2 cellular contexts compared by ENCODE assay signal in the genomic region with DNA sequence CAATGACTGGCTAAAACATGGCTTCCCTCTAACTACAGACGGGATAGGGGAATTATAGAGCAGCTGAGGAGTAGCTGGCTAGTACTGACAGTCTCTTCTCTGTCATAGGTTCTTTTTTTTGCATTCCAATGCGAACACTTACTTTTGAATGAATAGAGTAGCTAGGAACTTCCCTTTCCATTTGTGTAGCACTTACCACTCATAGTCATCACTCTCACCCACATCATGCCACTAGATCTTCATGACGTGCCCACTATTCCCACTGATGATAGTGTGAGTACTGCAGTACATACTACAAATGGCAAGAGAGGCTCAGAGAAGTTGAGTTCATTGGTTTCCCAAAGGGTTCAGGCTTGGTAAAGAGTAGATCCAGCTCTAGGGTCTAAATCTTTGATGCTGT.
TF ChIP-seq lines count a peak whose summit lies in the region.

No MANE protein-coding gene starts in this region.

TF ChIP-seq in H1, 55 proteins besides CTCF, POLR2A, EP300 and RAD21:
- no peak for TF ChIP-seq CEBPB (IDR thresholded peaks at IDR 0.05; ENCODE audit: low read depth, low read length)
- no peak for TF ChIP-seq CHD2 (IDR thresholded peaks at IDR 0.05; ENCODE audit: low read length)
- TF ChIP-seq JUND (IDR thresholded peaks at IDR 0.05; ENCODE audit: low read length) = no peak
- no peak for TF ChIP-seq TBP (IDR thresholded peaks at IDR 0.05; ENCODE audit: low read depth, low read length)
- no peak for TF ChIP-seq NANOG (IDR thresholded peaks at IDR 0.05; ENCODE audit: insufficient read depth, low read depth, low read length, poor library complexity, severe bottlenecking)
- TF ChIP-seq TEAD4 (IDR thresholded peaks at IDR 0.05; ENCODE audit: low read depth, low read length) = no peak
- no peak for TF ChIP-seq CTBP2 (IDR thresholded peaks at IDR 0.05; ENCODE audit: borderline replicate concordance, insufficient read depth, insufficient read length, low read length)
- no peak for TF ChIP-seq HDAC6 (IDR thresholded peaks at IDR 0.05; ENCODE audit: low read depth, low read length)
- no peak for TF ChIP-seq PHF8 (conservative IDR thresholded peaks at IDR 0.05; ENCODE audit: low read depth, low read length)
- TF ChIP-seq RNF2 (IDR thresholded peaks at IDR 0.05; ENCODE audit: borderline replicate concordance, low read depth, low read length, missing control alignments, poor library complexity, severe bottlenecking) = no peak
- TF ChIP-seq RXRA (IDR thresholded peaks at IDR 0.05; ENCODE audit: insufficient read depth, low read depth, low read length) = no peak
- no peak for TF ChIP-seq JUN (IDR thresholded peaks at IDR 0.05; ENCODE audit: low read depth, low read length)

TF ChIP-seq in SK-N-SH treated with all-trans-retinoic acid at 6 μM for 48 hours, 23 proteins besides CTCF, POLR2A, EP300 and RAD21 (continued from another document):
- no peak for TF ChIP-seq CSDC2 (CRISPR knock-in tag; IDR thresholded peaks at IDR 0.05)
- TF ChIP-seq, protein P1, sequence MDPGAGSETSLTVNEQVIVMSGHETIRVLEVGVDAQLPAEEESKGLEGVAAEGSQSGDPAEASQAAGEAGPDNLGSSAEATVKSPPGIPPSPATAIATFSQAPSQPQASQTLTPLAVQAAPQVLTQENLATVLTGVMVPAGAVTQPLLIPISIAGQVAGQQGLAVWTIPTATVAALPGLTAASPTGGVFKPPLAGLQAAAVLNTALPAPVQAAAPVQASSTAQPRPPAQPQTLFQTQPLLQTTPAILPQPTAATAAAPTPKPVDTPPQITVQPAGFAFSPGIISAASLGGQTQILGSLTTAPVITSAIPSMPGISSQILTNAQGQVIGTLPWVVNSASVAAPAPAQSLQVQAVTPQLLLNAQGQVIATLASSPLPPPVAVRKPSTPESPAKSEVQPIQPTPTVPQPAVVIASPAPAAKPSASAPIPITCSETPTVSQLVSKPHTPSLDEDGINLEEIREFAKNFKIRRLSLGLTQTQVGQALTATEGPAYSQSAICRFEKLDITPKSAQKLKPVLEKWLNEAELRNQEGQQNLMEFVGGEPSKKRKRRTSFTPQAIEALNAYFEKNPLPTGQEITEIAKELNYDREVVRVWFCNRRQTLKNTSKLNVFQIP (CRISPR knock-in tag; IDR thresholded peaks at IDR 0.05; ENCODE audit: borderline replicate concordance, low read depth) = no peak
- TF ChIP-seq ZC3H10 (CRISPR knock-in tag; IDR thresholded peaks at IDR 0.05) = no peak
- no peak for TF ChIP-seq ISL1 (CRISPR knock-in tag; IDR thresholded peaks at IDR 0.05)
- no peak for TF ChIP-seq ARNTL (CRISPR knock-in tag; IDR thresholded peaks at IDR 0.05; ENCODE audit: borderline replicate concordance, low read depth)
- no peak for TF ChIP-seq ZFP3 (CRISPR knock-in tag; IDR thresholded peaks at IDR 0.05)
